In the genomic region with DNA sequence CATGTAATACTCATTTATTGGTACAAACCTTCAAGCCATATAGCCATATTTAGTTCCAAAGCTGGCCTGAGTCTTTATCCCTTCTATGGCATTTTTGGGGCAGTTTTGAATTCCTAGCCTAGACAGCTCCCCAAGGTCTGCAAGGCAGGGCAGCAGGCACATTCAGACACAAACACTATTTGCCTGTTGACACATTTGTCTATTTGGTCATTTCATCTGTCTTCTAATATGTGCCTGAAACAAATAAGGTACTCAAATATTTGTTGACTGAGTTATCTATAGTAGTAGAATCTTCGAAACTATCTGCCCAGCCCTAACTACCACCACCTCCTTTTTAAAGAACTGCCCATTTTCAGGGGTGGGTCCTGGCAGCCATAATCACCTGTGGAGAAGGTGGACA, we compare ENCODE assay signal across 23 cellular contexts. TPM values are rescaled to one million over a fixed set of nuclear protein-coding genes. Genes with fewer than 3 reads are reported as not detected.
DNase-seq lines count a peak whose midpoint lies in the region; ATAC-seq and TF ChIP-seq lines count a peak whose summit lies in the region.
"Had no signal": no experiment of that assay in that cellular context is flagged by ENCODE, and none has a peak within 500 bp of the region (broad histone marks: within the 10 kb centered on the region; RNA-seq: fewer than 3 reads in every experiment).

No MANE protein-coding gene starts in this region.

- H3K9ac ChIP-seq in Loucy (ENCODE audit: low read depth, low read length, poor library complexity, severe bottlenecking) (no peak overlapping the region), trophoblast cell (ENCODE audit: low read length) (no peak overlapping the region)
- H3K9ac ChIP-seq: BLaER1 treated with 17β-estradiol and CSF1 and Interleukin-3, amounts not matched to agents 10 nM and 100 nM had no signal

- H3K27me3 ChIP-seq in Loucy (ENCODE audit: insufficient read depth, low read length, poor library complexity, severe bottlenecking) (no peaks in the 10 kb centered on the region), trophoblast cell (ENCODE audit: insufficient read depth, low read length) (no peaks in the 10 kb centered on the region)
- H3K27me3 ChIP-seq: BLaER1 treated with 17β-estradiol and CSF1 and Interleukin-3, amounts not matched to agents 10 nM and 100 nM had no signal

- no peak overlapping the region for H4K8ac ChIP-seq in trophoblast cell (ENCODE audit: low read depth, low read length)

- WGBS in trophoblast cell (ENCODE audit: extremely low coverage, insufficient coverage, insufficient read length), result no CpG with 5 or more reads among the region's 1 CpG

- no peak overlapping the region for H2BK120ac ChIP-seq in trophoblast cell (ENCODE audit: insufficient read depth, low read length, poor library complexity)

- H4K20me1 ChIP-seq in Loucy (ENCODE audit: insufficient read depth, low read length, poor library complexity, severe bottlenecking), result peaks cover 15% of the 10 kb centered on the region
- H4K20me1 ChIP-seq: BLaER1 treated with 17β-estradiol and CSF1 and Interleukin-3, amounts not matched to agents 10 nM and 100 nM had no signal

- H4K12ac ChIP-seq in trophoblast cell (ENCODE audit: low read depth, low read length), result no peak overlapping the region

- H2AFZ ChIP-seq in Loucy (ENCODE audit: low read length) (no peak overlapping the region), trophoblast cell (ENCODE audit: insufficient read depth, low read length, poor library complexity) (no peak overlapping the region)

- H2AK5ac ChIP-seq in trophoblast cell (ENCODE audit: low read length), result no peak overlapping the region

- H3K4me2 ChIP-seq in Loucy (ENCODE audit: low read depth, low read length, poor library complexity, severe bottlenecking) (peak overlapping the region; percentile 57), trophoblast cell (ENCODE audit: low read length) (no peak overlapping the region)
- H3K4me2 ChIP-seq: A549 had no signal

- DNase-seq in DMS53 (lab: John Stamatoyannopoulos, UW) (peak; percentile 58), DMS53 treated with DMSO at 0.1 percent for 48 hours (lab: John Stamatoyannopoulos, UW; ENCODE audit: unreplicated experiment) (no peak), trophoblast cell (no peak), NCI-H146 treated with DMSO at 0.1 percent for 48 hours (lab: John Stamatoyannopoulos, UW; ENCODE audit: unreplicated experiment) (no peak)
- DNase-seq: AML-193; Caco-2; CD4-positive, alpha-beta T cell; CD8-positive, alpha-beta T cell; DMS 273 treated with DMSO at 0.1 percent for 48 hours; DMS153; DMS79; DND-41; EL; GDM1 had no signal

- no peak overlapping the region for H2BK5ac ChIP-seq in trophoblast cell (ENCODE audit: low read depth, low read length, poor library complexity)

- no peaks in the 10 kb centered on the region for H3K9me2 ChIP-seq in Loucy (replicated peaks; ENCODE audit: low read depth, low read length)

- no peak overlapping the region for H4K91ac ChIP-seq in trophoblast cell (ENCODE audit: low read depth, low read length)

- H3K27ac ChIP-seq in cingulate gyrus (ENCODE audit: low read depth, low read length) (peak overlapping the region; percentile 24), trophoblast cell (ENCODE audit: low read depth, low read length) (no peak overlapping the region)
- H3K27ac ChIP-seq: 22Rv1; A549; BLaER1 treated with 17β-estradiol and CSF1 and Interleukin-3, amounts not matched to agents 10 nM and 100 nM; C4-2B had no signal

- no peak overlapping the region for H3K14ac ChIP-seq in trophoblast cell (ENCODE audit: low read length)

- peak overlapping the region; percentile 13 for H3K4ac ChIP-seq in trophoblast cell (ENCODE audit: low read depth, low read length)

- H2BK12ac ChIP-seq in trophoblast cell (ENCODE audit: low read length), result no peak overlapping the region

- ATAC-seq in GM18870 (IDR thresholded peaks at IDR 0.05; ENCODE audit: unreplicated experiment) (no peak), GM21528 (IDR thresholded peaks at IDR 0.05; ENCODE audit: low FRiP score, unreplicated experiment) (no peak)
- ATAC-seq: A549; CD8-positive, alpha-beta T cell; GM12878 had no signal

- H3F3A ChIP-seq in Loucy (ENCODE audit: low read depth), result peaks cover 1% of the 10 kb centered on the region; the same call in 1 of the 2 replicates

- H3K23ac ChIP-seq in trophoblast cell (ENCODE audit: low read length), result no peak overlapping the region

- H3K79me2 ChIP-seq in Loucy (ENCODE audit: insufficient read depth, low read length) (peaks cover 97% of the 10 kb centered on the region), trophoblast cell (ENCODE audit: control insufficient read depth, insufficient read depth, low read length, poor library complexity) (no peaks in the 10 kb centered on the region)

- no peaks in the 10 kb centered on the region for H3K9me3 ChIP-seq in Loucy (ENCODE audit: insufficient read depth, low read depth, low read length)
- no peaks in the 10 kb centered on the region for H3K9me3 ChIP-seq in trophoblast cell (ENCODE audit: insufficient read depth, low read depth, low read length)
- H3K9me3 ChIP-seq: A549; BLaER1 treated with 17β-estradiol and CSF1 and Interleukin-3, amounts not matched to agents 10 nM and 100 nM; Caco-2 had no signal

- peaks cover 75% of the 10 kb centered on the region for H3K4me1 ChIP-seq in Loucy (ENCODE audit: insufficient read depth, low read length, poor library complexity, severe bottlenecking)
- peaks cover 4 to 6% of the 10 kb centered on the region in 2 experiments for H3K4me1 ChIP-seq in trophoblast cell (ENCODE audit: control insufficient read depth in 1 of 2, insufficient read depth in 2 of 2, low read length in 2 of 2)

- no peak for TF ChIP-seq CTCF in Loucy (conservative IDR thresholded peaks at IDR 0.05; ENCODE audit: low read length)

- H3K79me1 ChIP-seq in trophoblast cell (ENCODE audit: low read length), result no peaks in the 10 kb centered on the region

- H3K4me3 ChIP-seq in Loucy (ENCODE audit: low read length, poor library complexity, severe bottlenecking) (no peak overlapping the region), trophoblast cell (ENCODE audit: low read depth, low read length) (no peak overlapping the region)
- H3K4me3 ChIP-seq: A549; BLaER1 treated with 17β-estradiol and CSF1 and Interleukin-3, amounts not matched to agents 10 nM and 100 nM; GM12878 had no signal

- H3K36me3 ChIP-seq in Loucy (ENCODE audit: insufficient read depth, low read length), result no peaks in the 10 kb centered on the region
- H3K36me3 ChIP-seq in trophoblast cell (ENCODE audit: control insufficient read depth in 1 of 2, insufficient read depth in 2 of 2, low read length in 2 of 2), result no peaks in the 10 kb centered on the region
- H3K36me3 ChIP-seq: BLaER1 treated with 17β-estradiol and CSF1 and Interleukin-3, amounts not matched to agents 10 nM and 100 nM had no signal

- no peak overlapping the region for H3K18ac ChIP-seq in trophoblast cell (ENCODE audit: low read length)

RNA-seq across cellular contexts. Expression of gene PPM1H, which starts 9.3 kb away (rescaled TPM):
- polyA plus RNA-seq in trophoblast cell (2013), result 7.7 TPM in 2 replicates
